12 cellular contexts compared by ENCODE assay signal in genomic region chr1:24047101-24047459, GRCh38.
DNase-seq lines count a peak whose midpoint lies in the region; ATAC-seq lines count a peak whose summit lies in the region.
"Had no signal": no experiment of that assay in that cellular context is flagged by ENCODE, and none has a peak within 500 bp of the region (broad histone marks: within the 10 kb centered on the region; RNA-seq: fewer than 3 reads in every experiment).

No MANE protein-coding gene starts in this region.

- intact Hi-C loops in Right ventricle myocardium inferior (cut with DNase I) = no loop called here
- intact Hi-C loops in cardiac septum (cut with DNase I) = no loop called here

- H4K8ac ChIP-seq in mesendoderm (ENCODE audit: low read depth, low read length) = no peak overlapping the region

- no peaks in the 10 kb centered on the region for H3K79me1 ChIP-seq in mesendoderm (ENCODE audit: low read length)

- no peaks in the 10 kb centered on the region for H3K4me1 ChIP-seq in mesendoderm (ENCODE audit: control insufficient read depth, low read depth, low read length)

- DNase-seq in Right ventricle myocardium inferior (ENCODE audit: missing footprints) (no peak), cardiac septum (ENCODE audit: low spot score) (no peak), dedifferentiated amniotic fluid mesenchymal stem cell (ENCODE audit: extremely low spot score) (peak; percentile 29), mesendoderm (peak; percentile 5), GM19238 (ENCODE audit: insufficient read length, low spot score) (no peak), NCI-H2029 (lab: John Stamatoyannopoulos, UW) (no peak)
- no peak for DNase-seq in stimulated activated CD4-positive, alpha-beta T cell treated with anti-CD3 and anti-CD28 coated beads, Interleukin-15, amount 100 ng/mL, for 24 hours
- DNase-seq: activated T-cell treated with anti-CD3 and anti-CD28 coated beads, Interleukin-2, amount 50 U/mL, for 24 hours; NCI-H2081; T-helper 1 cell had no signal

- H3K9ac ChIP-seq in mesendoderm (ENCODE audit: low read length) = no peak overlapping the region

- no peak overlapping the region for H3K18ac ChIP-seq in mesendoderm (ENCODE audit: low read length)

- no peak overlapping the region for H2BK120ac ChIP-seq in mesendoderm (ENCODE audit: low read depth, low read length)

- H3K27ac ChIP-seq in mesendoderm (ENCODE audit: low read depth, low read length) = no peak overlapping the region
- H3K27ac ChIP-seq: dorsolateral prefrontal cortex had no signal

- no peaks in the 10 kb centered on the region for H3K79me2 ChIP-seq in mesendoderm (ENCODE audit: control insufficient read depth, insufficient read depth, low read length)

- no peak overlapping the region for H3K4ac ChIP-seq in mesendoderm (ENCODE audit: low read depth, low read length)

- H3K4me3 ChIP-seq in mesendoderm (ENCODE audit: low read length) = no peak overlapping the region
- H3K4me3 ChIP-seq: dorsolateral prefrontal cortex had no signal

- no peak overlapping the region for H3K56ac ChIP-seq in mesendoderm (ENCODE audit: low read length)

- H2AK5ac ChIP-seq in mesendoderm (ENCODE audit: low read length) = no peak overlapping the region

- H4K5ac ChIP-seq in mesendoderm (ENCODE audit: low read length) = no peak overlapping the region

- H2BK5ac ChIP-seq in mesendoderm (ENCODE audit: low read length) = no peak overlapping the region

- H3K36me3 ChIP-seq in mesendoderm (ENCODE audit: control insufficient read depth, insufficient read depth, low read length) = no peaks in the 10 kb centered on the region

- H3K23ac ChIP-seq in mesendoderm (ENCODE audit: low read length) = no peak overlapping the region

- ATAC-seq in Right ventricle myocardium inferior = peak; percentile 74
- no peak for ATAC-seq in HG03521 (IDR thresholded peaks at IDR 0.05; ENCODE audit: unreplicated experiment)

- no peak overlapping the region for H3K4me2 ChIP-seq in mesendoderm (ENCODE audit: low read length)

- H3K27me3 ChIP-seq in mesendoderm (ENCODE audit: insufficient read depth, low read length, poor library complexity) = no peaks in the 10 kb centered on the region
- H3K27me3 ChIP-seq: dorsolateral prefrontal cortex had no signal

- no CpG with 5 or more reads among the region's 3 CpGs for WGBS in mesendoderm (ENCODE audit: extremely low coverage, insufficient coverage, low lambda C conversion rate)

- H2BK15ac ChIP-seq in mesendoderm (replicated peaks; ENCODE audit: low read depth) = no peak overlapping the region

Comparison
In these comparisons a context has a peak if more than half of its experiments do, and no peak if none do; other contexts are left out.
1. DNase-seq: peak in dedifferentiated amniotic fluid mesenchymal stem cell (single experiment) and mesendoderm (single experiment); none in Right ventricle myocardium inferior (single experiment), cardiac septum (single experiment), GM19238 (single experiment), NCI-H2029 (single experiment) and stimulated activated CD4-positive, alpha-beta T cell treated with anti-CD3 and anti-CD28 coated beads, Interleukin-15, amount 100 ng/mL, for 24 hours (single experiment).